11 cellular contexts compared by ENCODE assay signal in the genomic region with DNA sequence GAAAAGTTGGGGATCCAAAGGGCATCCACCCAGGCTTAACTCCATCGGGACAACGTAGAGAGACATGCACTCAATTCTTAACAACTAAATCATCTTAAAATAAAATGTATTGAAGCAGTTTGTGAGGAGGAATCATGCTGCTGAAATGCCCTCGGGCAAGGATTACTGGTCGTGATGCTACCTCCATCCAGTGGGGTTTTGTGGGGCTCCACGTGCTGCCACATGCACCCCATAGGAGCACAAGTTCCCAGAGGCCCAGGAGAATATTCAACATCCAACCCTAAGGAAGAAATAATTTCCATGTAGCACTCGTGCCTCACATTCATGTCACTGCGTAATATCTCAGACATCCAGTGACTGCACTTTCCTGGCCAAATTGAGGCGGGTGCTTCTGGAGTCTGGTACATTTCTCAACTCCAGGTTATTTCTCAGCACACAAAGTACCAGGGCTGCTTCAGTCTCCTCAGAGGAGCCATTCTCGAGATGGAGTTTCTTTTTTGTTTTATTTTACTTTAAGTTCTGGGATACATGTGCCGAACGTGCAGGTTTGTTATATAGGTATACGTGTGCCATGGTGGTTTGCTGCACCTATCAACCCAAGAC.
DNase-seq lines count a peak whose midpoint lies in the region; ATAC-seq and TF ChIP-seq lines count a peak whose summit lies in the region.
"Had no signal": no experiment of that assay in that cellular context is flagged by ENCODE, and none has a peak within 500 bp of the region (broad histone marks: within the 10 kb centered on the region; RNA-seq: fewer than 3 reads in every experiment).

No MANE protein-coding gene starts in this region.

- H3K36me3 ChIP-seq in RWPE2 (ENCODE audit: low read depth) (no peaks in the 10 kb centered on the region), mesenchymal stem cell (ENCODE audit: control insufficient read depth in 1 of 2, insufficient read depth in 2 of 2, low read depth in 1 of 2, low read length in 2 of 2) (no peaks in the 10 kb centered on the region), thyroid gland (no peaks in the 10 kb centered on the region)
- H3K36me3 ChIP-seq: SJCRH30 had no signal

- H3K23ac ChIP-seq in mesenchymal stem cell (ENCODE audit: low read length in 2 of 2): no peak overlapping the region

- no peak for TF ChIP-seq CTCF in RWPE2 (IDR thresholded peaks at IDR 0.05; ENCODE audit: poor library complexity, severe bottlenecking)
- no peak for TF ChIP-seq CTCF in fibroblast of the aortic adventitia (IDR thresholded peaks at IDR 0.05; ENCODE audit: insufficient read depth, low read length)
- no peak for TF ChIP-seq CTCF in thyroid gland (IDR thresholded peaks at IDR 0.05)

- no peaks in the 10 kb centered on the region for H3K9me3 ChIP-seq in RWPE2 (ENCODE audit: severe bottlenecking)
- no peaks in the 10 kb centered on the region for H3K9me3 ChIP-seq in mesenchymal stem cell (ENCODE audit: control insufficient read depth, low read length)
- no peaks in the 10 kb centered on the region for H3K9me3 ChIP-seq in thyroid gland
- H3K9me3 ChIP-seq: SJCRH30 had no signal

- intact Hi-C loops in thyroid gland (cut with DNase I): no loop called here

- H3K27ac ChIP-seq in RWPE2 (ENCODE audit: poor library complexity, severe bottlenecking) (peak overlapping the region; percentile 15), mesenchymal stem cell (ENCODE audit: low read length, poor library complexity, severe bottlenecking) (no peak overlapping the region), thyroid gland (peak overlapping the region; percentile 36 to 67 (median 62))
- H3K27ac ChIP-seq: SJCRH30 had no signal

- no peak overlapping the region for H3K4ac ChIP-seq in mesenchymal stem cell (ENCODE audit: low read depth in 1 of 2, low read length in 2 of 2)

- peak overlapping the region; percentile 78 for H3K9ac ChIP-seq in mesenchymal stem cell (ENCODE audit: low read length)

- WGBS in mesenchymal stem cell: 84% methylated on average over 9 of the region's 12 CpGs
- 74 to 75% methylated on average over 12 of the region's 12 CpGs for WGBS in thyroid gland, 2 donors

- no peak overlapping the region for H2AFZ ChIP-seq in mesenchymal stem cell (ENCODE audit: low read depth, low read length)

- H3K4me1 ChIP-seq in RWPE2 (ENCODE audit: insufficient read depth, poor library complexity, severe bottlenecking) (peaks cover 16% of the 10 kb centered on the region), mesenchymal stem cell (ENCODE audit: control insufficient read depth, insufficient read depth, low read depth, low read length) (peaks cover 2% of the 10 kb centered on the region), thyroid gland (peaks cover 0 to 17% of the 10 kb centered on the region in 2 donors)

- H3K27me3 ChIP-seq in RWPE2 (ENCODE audit: insufficient read depth, poor library complexity, severe bottlenecking): no peaks in the 10 kb centered on the region
- no peaks in the 10 kb centered on the region for H3K27me3 ChIP-seq in mesenchymal stem cell (ENCODE audit: control insufficient read depth in 1 of 2, insufficient read depth in 1 of 2, low read length in 2 of 2)
- no peaks in the 10 kb centered on the region for H3K27me3 ChIP-seq in thyroid gland
- H3K27me3 ChIP-seq: SJCRH30 had no signal

- DNase-seq in RWPE2 (ENCODE audit: low spot score) (no peak), fibroblast of the aortic adventitia (ENCODE audit: low read depth) (peak; percentile 80), mesenchymal stem cell (no peak), thyroid gland (peak; percentile 16 to 17), NCI-H1105 (lab: John Stamatoyannopoulos, UW) (no peak), NCI-H82 (lab: John Stamatoyannopoulos, UW) (no peak)
- DNase-seq in stimulated activated CD4-positive, alpha-beta T cell treated with anti-CD3 and anti-CD28 coated beads, Interleukin-2, amount 100 ng/mL, for 48 hours: no peak
- no peak for DNase-seq in activated CD8-positive, alpha-beta memory T cell treated with anti-CD3 and anti-CD28 coated beads for 24 hours
- DNase-seq: activated naive CD4-positive, alpha-beta T cell treated with Interleukin-2 at 50 U/mL for 16 hours; NCI-H2081 treated with DMSO at 0.1 percent for 48 hours had no signal

- H2BK15ac ChIP-seq in mesenchymal stem cell (ENCODE audit: low read depth, poor library complexity, severe bottlenecking): no peak overlapping the region

- no peak overlapping the region for H2BK12ac ChIP-seq in mesenchymal stem cell (ENCODE audit: low read length in 2 of 2)

- no peaks in the 10 kb centered on the region for H3K79me1 ChIP-seq in mesenchymal stem cell (replicated peaks; ENCODE audit: low read length, poor library complexity, severe bottlenecking)

- no peak for TF ChIP-seq POLR2A in thyroid gland (IDR thresholded peaks at IDR 0.05)

- no peak overlapping the region for H4K91ac ChIP-seq in mesenchymal stem cell (ENCODE audit: low read length)

- no peak overlapping the region for H2BK5ac ChIP-seq in mesenchymal stem cell (ENCODE audit: low read depth, low read length, poor library complexity, severe bottlenecking)

- H3K4me3 ChIP-seq in RWPE2 (ENCODE audit: severe bottlenecking) (no peak overlapping the region), fibroblast of the aortic adventitia (ENCODE audit: low read depth, low read length) (no peak overlapping the region), mesenchymal stem cell (ENCODE audit: insufficient read depth in 1 of 2, low read depth in 1 of 2, low read length in 2 of 2) (peak overlapping the region in 1 of 2 experiments; percentile 49), thyroid gland (replicated peaks in 1 of 3) (no peak overlapping the region)
- H3K4me3 ChIP-seq: SJCRH30 had no signal

- no peak overlapping the region for H2AK5ac ChIP-seq in mesenchymal stem cell (ENCODE audit: low read length, severe bottlenecking)

- H4K8ac ChIP-seq in mesenchymal stem cell (ENCODE audit: low read length): no peak overlapping the region

- ATAC-seq in RWPE2 (ENCODE audit: low read depth): no peak

- H2BK120ac ChIP-seq in mesenchymal stem cell (ENCODE audit: low read depth, low read length): no peak overlapping the region

- no peak overlapping the region for H3K14ac ChIP-seq in mesenchymal stem cell (ENCODE audit: low read length in 2 of 2)

- no peak overlapping the region for H3K18ac ChIP-seq in mesenchymal stem cell (ENCODE audit: low read depth in 1 of 2, low read length in 2 of 2)

- no peak overlapping the region for H3K4me2 ChIP-seq in mesenchymal stem cell (ENCODE audit: low read length, poor library complexity, severe bottlenecking)

Comparison
In these comparisons a context has a peak if more than half of its experiments do, and no peak if none do; other contexts are left out.
1. DNase-seq: peak in fibroblast of the aortic adventitia (single experiment) and thyroid gland (2 of 2); none in RWPE2 (single experiment), mesenchymal stem cell (single experiment), NCI-H1105 (single experiment), stimulated activated CD4-positive, alpha-beta T cell treated with anti-CD3 and anti-CD28 coated beads, Interleukin-2, amount 100 ng/mL, for 48 hours (0 of 2), activated CD8-positive, alpha-beta memory T cell treated with anti-CD3 and anti-CD28 coated beads for 24 hours (single experiment) and NCI-H82 (single experiment).